In genomic region chr2:179132076-179132475, GRCh38 we compare ENCODE assay signal across 25 cellular contexts.
"Had no signal": no experiment of that assay in that cellular context is flagged by ENCODE, and none has a peak within 500 bp of the region (broad histone marks: within the 10 kb centered on the region; RNA-seq: fewer than 3 reads in every experiment).

No MANE protein-coding gene starts in this region.

- H3K4me1 Mint-ChIP-seq: activated T-helper 17 cell treated with anti-CD3 and anti-CD28 coated beads, Interleukin-2, amount 50 U/mL, for 72 hours had no signal

- H3K9me3 Mint-ChIP-seq: activated naive CD4-positive, alpha-beta T cell treated with anti-CD3 and anti-CD28 coated beads, Interleukin-2, amount 50 U/mL, for 72 hours; activated T-helper 17 cell treated with anti-CD3 and anti-CD28 coated beads, Interleukin-2, amount 50 U/mL, for 72 hours; memory B cell; type B pancreatic cell had no signal

- DNase-seq: activated CD4-positive, alpha-beta T cell treated with anti-CD3 and anti-CD28 coated beads for 1 hour; activated CD4-positive, alpha-beta T cell treated with anti-CD3 and anti-CD28 coated beads, Interleukin-2, amount 50 U/mL, for 1 hour; activated T-cell treated with anti-CD3 and anti-CD28 coated beads, Interleukin-2, amount 50 U/mL, for 1 hour; adrenal gland; brain microvascular endothelial cell; central memory CD4-positive, alpha-beta T cell; dermis blood vessel endothelial cell; effector CD8-positive, alpha-beta T cell; head of caudate nucleus; hypothalamus; mucosa of descending colon; retina; sigmoid colon; stimulated activated CD4-positive, alpha-beta T cell treated with anti-CD3 and anti-CD28 coated beads, Interleukin-2, amount 100 ng/mL, for 48 hours; stimulated activated naive CD4-positive, alpha-beta T cell treated with Interleukin-2 at 50 U/mL for 16 hours had no signal

- H3K27me3 Mint-ChIP-seq: activated T-helper 17 cell treated with anti-CD3 and anti-CD28 coated beads, Interleukin-2, amount 50 U/mL, for 72 hours; memory B cell; progenitor cell of endocrine pancreas; type B pancreatic cell had no signal

- H3K4me1 ChIP-seq: adrenal gland, ascending aorta, vagina had no signal

- H3K9me3 ChIP-seq: adrenal gland, ascending aorta, gastroesophageal sphincter, mucosa of descending colon, sigmoid colon, thoracic aorta, vagina had no signal

- H3K4me3 ChIP-seq: adrenal gland, ascending aorta, gastroesophageal sphincter, mucosa of descending colon, sigmoid colon, thoracic aorta, vagina had no signal

- ATAC-seq: activated naive CD4-positive, alpha-beta T cell treated with anti-CD3 and anti-CD28 coated beads, Interleukin-2, amount 50 U/mL, for 72 hours; activated T-helper 17 cell treated with anti-CD3 and anti-CD28 coated beads, Interleukin-2, amount 50 U/mL, for 72 hours; gastroesophageal sphincter; mucosa of descending colon had no signal

- H3K27ac ChIP-seq: adrenal gland, ascending aorta, brain microvascular endothelial cell, gastroesophageal sphincter, sigmoid colon, thoracic aorta, vagina had no signal

- FAIRE-seq: TTC549 had no signal

- H3K27me3 ChIP-seq: adrenal gland, ascending aorta, brain microvascular endothelial cell, gastroesophageal sphincter, sigmoid colon, vagina had no signal

- H3K4me3 Mint-ChIP-seq: activated T-helper 17 cell treated with anti-CD3 and anti-CD28 coated beads, Interleukin-2, amount 50 U/mL, for 72 hours; memory B cell; type B pancreatic cell had no signal

- H3K36me3 Mint-ChIP-seq: activated naive CD4-positive, alpha-beta T cell treated with anti-CD3 and anti-CD28 coated beads, Interleukin-2, amount 50 U/mL, for 72 hours had no signal

- H3K27ac Mint-ChIP-seq: activated naive CD4-positive, alpha-beta T cell treated with anti-CD3 and anti-CD28 coated beads, Interleukin-2, amount 50 U/mL, for 72 hours; activated T-helper 17 cell treated with anti-CD3 and anti-CD28 coated beads, Interleukin-2, amount 50 U/mL, for 72 hours; progenitor cell of endocrine pancreas; type B pancreatic cell had no signal

- H3K36me3 ChIP-seq: adrenal gland, brain microvascular endothelial cell, thoracic aorta, vagina had no signal
